ENCODE assay signal across 10 cellular contexts in the genomic region with DNA sequence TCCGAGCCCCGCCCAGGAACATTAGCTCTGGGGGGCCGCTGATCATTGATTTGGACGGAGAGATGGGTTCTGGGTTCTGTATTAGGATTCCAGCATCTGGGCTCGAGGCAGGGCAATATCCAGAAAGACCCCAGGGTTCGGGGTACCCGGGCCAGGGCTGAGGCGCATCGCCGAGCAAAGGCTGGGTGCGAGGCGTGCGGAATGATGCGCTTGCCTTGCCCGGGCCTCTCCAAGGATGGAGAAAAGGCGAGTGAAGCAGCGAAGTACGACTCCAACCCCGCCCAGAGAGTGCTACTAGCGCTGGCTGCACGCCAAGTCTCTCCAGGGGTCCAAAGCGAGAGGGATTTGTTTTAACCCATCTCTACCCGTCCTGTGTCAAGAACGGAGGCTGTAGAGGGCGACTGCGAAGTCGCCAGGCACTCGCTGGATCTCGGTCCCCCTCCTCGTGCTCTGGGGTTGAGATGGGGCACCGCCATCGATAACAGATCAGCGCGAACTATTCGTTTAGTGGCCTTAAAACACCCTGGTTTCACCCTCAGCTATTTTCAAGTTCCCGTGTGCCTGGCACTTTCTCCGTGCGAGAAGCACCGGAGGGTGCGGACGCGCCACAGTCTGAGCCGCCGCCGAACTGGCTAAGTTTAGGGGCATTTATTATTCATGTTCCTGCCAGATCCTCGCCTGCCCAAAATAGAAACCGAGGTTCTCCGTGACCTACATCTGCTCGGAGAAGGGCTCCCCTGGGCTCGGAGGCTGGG. TPM values are rescaled to one million over a fixed set of nuclear protein-coding genes. Genes with fewer than 3 reads are reported as not detected.
DNase-seq lines count a peak whose midpoint lies in the region; FAIRE-seq and TF ChIP-seq lines count a peak whose summit lies in the region.
"Had no signal": no experiment of that assay in that cellular context is flagged by ENCODE, and none has a peak within 500 bp of the region (broad histone marks: within the 10 kb centered on the region; RNA-seq: fewer than 3 reads in every experiment).

No MANE protein-coding gene starts in this region.

- no peaks in the 10 kb centered on the region for H3K79me2 ChIP-seq in H9 (ENCODE audit: insufficient read depth, low read length)
- no peaks in the 10 kb centered on the region for H3K79me2 ChIP-seq in H1 (ENCODE audit: control insufficient read depth in 1 of 2, insufficient read depth in 2 of 2, low read length in 2 of 2)

- H3K27me3 Mint-ChIP-seq in H9 (ENCODE audit: low read depth), result peaks cover 99% of the 10 kb centered on the region

- H2BK5ac ChIP-seq in H9 (ENCODE audit: insufficient read length, low read length), result no peak overlapping the region
- H2BK5ac ChIP-seq in H1 (ENCODE audit: low read depth, low read length), result no peak overlapping the region

- H3K56ac ChIP-seq in H9 (ENCODE audit: insufficient read length, low read depth, low read length), result no peak overlapping the region
- no peak overlapping the region for H3K56ac ChIP-seq in H1 (replicated peaks; ENCODE audit: insufficient read length, low read depth, low read length)

- no peak for TF ChIP-seq EP300 in H1 (IDR thresholded peaks at IDR 0.05; ENCODE audit: borderline replicate concordance in 1 of 2, low read depth in 2 of 2, low read length in 2 of 2)

- H3K79me1 ChIP-seq in H9 (ENCODE audit: insufficient read depth, low read depth, low read length, poor library complexity, severe bottlenecking) (no peaks in the 10 kb centered on the region), H1 (ENCODE audit: low read depth, low read length) (no peaks in the 10 kb centered on the region)

- H3K4me2 ChIP-seq in H9 (ENCODE audit: insufficient read depth, insufficient read length, low read length) (peak overlapping the region; percentile 93), H1 (ENCODE audit: insufficient read depth in 1 of 2, low read depth in 2 of 2, low read length in 2 of 2) (peak overlapping the region; percentile 91 to 93)

- no peak overlapping the region for H4K91ac ChIP-seq in H9 (ENCODE audit: insufficient read length, low read depth, low read length)
- H4K91ac ChIP-seq in H1 (replicated peaks; ENCODE audit: insufficient read length, low read length), result no peak overlapping the region

- H2BK12ac ChIP-seq in H9 (ENCODE audit: insufficient read length, low read depth, low read length) (no peak overlapping the region), H1 (ENCODE audit: low read depth, low read length) (0 out of 2 replicates have a peak overlapping the region, but pooled peaks have one; percentile 17)

- H3K9ac ChIP-seq in H9 (ENCODE audit: extremely low read depth, insufficient read length, low read length), result no peak overlapping the region
- H3K9ac ChIP-seq in H1 (replicated peaks in 1 of 4; ENCODE audit: extremely low read depth in 1 of 4, low read depth in 3 of 4, low read length in 3 of 4), result no peak overlapping the region

- H4K8ac ChIP-seq in H9 (replicated peaks; ENCODE audit: insufficient read length, low read depth, low read length), result no peak overlapping the region
- peak overlapping the region; percentile 8; the same call in 1 of the 2 replicates for H4K8ac ChIP-seq in H1 (ENCODE audit: extremely low read depth, insufficient read depth, low read length)

- H3K18ac ChIP-seq in H9 (ENCODE audit: insufficient read length, low read depth, low read length), result no peak overlapping the region
- no peak overlapping the region for H3K18ac ChIP-seq in H1 (ENCODE audit: extremely low read depth, low read length)

- TF ChIP-seq CTCF in H9 (conservative IDR thresholded peaks at IDR 0.05) (no peak), H1 (IDR thresholded peaks at IDR 0.05; ENCODE audit: control extremely low read depth in 1 of 3, insufficient read depth in 1 of 3, low read depth in 1 of 3, low read length in 3 of 3) (no peak), retinal pigment epithelial cell (conservative IDR thresholded peaks at IDR 0.05; ENCODE audit: low read depth, low read length) (no peak), uterus (IDR thresholded peaks at IDR 0.05) (no peak)

- intact Hi-C loops in uterus (cut with DNase I; ENCODE audit: low total_unique reads), result no loop called here

- FAIRE-seq in H1 (lab: Jason Lieb, UNC), result no peak

- H3K27me3 ChIP-seq in H9 (ENCODE audit: insufficient read depth, low read length) (peaks cover 81% of the 10 kb centered on the region), H1 (replicated peaks in 1 of 4; ENCODE audit: control insufficient read depth in 3 of 4, extremely low read depth in 1 of 4, insufficient read depth in 3 of 4, low read length in 3 of 4) (peaks cover 77 to 99% (median 91%) of the 10 kb centered on the region in 4 experiments), uterus (peaks cover 24 to 66% of the 10 kb centered on the region in 2 donors)

- H3K4me1 ChIP-seq in H9 (ENCODE audit: insufficient read depth, low read length) (no peaks in the 10 kb centered on the region), H1 (replicated peaks in 1 of 4; ENCODE audit: control insufficient read depth in 3 of 4, insufficient read depth in 4 of 4, low read length in 3 of 4) (peaks cover 3 to 30% (median 12%) of the 10 kb centered on the region in 4 experiments; a peak in 6 of 7 replicates), uterus (peaks cover 0 to 11% of the 10 kb centered on the region in 2 donors)

- H3K36me3 Mint-ChIP-seq in H9 (ENCODE audit: insufficient read depth in 1 of 3, low read depth in 3 of 3), result no peaks in the 10 kb centered on the region; a peak in 1 of 7 replicates

- no CpG with 5 or more reads among the region's 50 CpGs for WGBS in H9 (ENCODE audit: extremely low coverage, insufficient read length, low lambda C conversion rate)
- WGBS in H1 (ENCODE audit: extremely low coverage in 1 of 2, insufficient coverage in 1 of 2, insufficient read length in 1 of 2, insufficient replicate concordance in 2 of 2, low coverage in 1 of 2, low lambda C conversion rate in 2 of 2, missing lambda C conversion rate in 1 of 2), 2 experiments, result 3% methylated on average over 50 of the region's 50 CpGs; no CpG with 5 or more reads in 1 of the 2 experiments

- peaks cover 0 to 3% of the 10 kb centered on the region in 2 experiments; a peak in 3 of 5 replicates for H3K9me3 Mint-ChIP-seq in H9

- H3K4me3 Mint-ChIP-seq in H9, result peak overlapping the region; percentile 58 to 82

- H2AK5ac ChIP-seq in H9 (ENCODE audit: insufficient read length, low read length) (no peak overlapping the region), H1 (ENCODE audit: low read depth, low read length) (no peak overlapping the region)

- POLR2A ChIA-PET in H1 (lab: Charles Lee; ENCODE audit: partially characterized antibody), result interaction anchor here (0.6 to 0.9 kb wide), 2 partner anchors 9 to 156 kb away, joined by 3 read pairs; no protein-coding TSS in a partner anchor

- H3K36me3 ChIP-seq in H1 (ENCODE audit: control insufficient read depth in 2 of 4, insufficient read depth in 4 of 4, low read length in 3 of 4) (peaks cover 0 to 6% (median 0%) of the 10 kb centered on the region in 4 experiments; a peak in 1 of 8 replicates), uterus (no peaks in the 10 kb centered on the region)

- H4K20me1 ChIP-seq in H9 (ENCODE audit: control insufficient read depth, insufficient read depth, insufficient read length) (no peaks in the 10 kb centered on the region), H1 (replicated peaks in 1 of 2; ENCODE audit: control insufficient read depth in 1 of 2, insufficient read depth in 2 of 2, low read length in 2 of 2) (peaks cover 4 to 11% of the 10 kb centered on the region in 2 experiments)

- no peak overlapping the region for H3K23ac ChIP-seq in H9 (ENCODE audit: insufficient read length, low read depth, low read length)
- no peak overlapping the region for H3K23ac ChIP-seq in H1 (ENCODE audit: insufficient read length)

- H2BK20ac ChIP-seq in H9 (ENCODE audit: low read depth, low read length, poor library complexity, severe bottlenecking), result no peak overlapping the region
- no peak overlapping the region for H2BK20ac ChIP-seq in H1 (ENCODE audit: low read length)

- no peak overlapping the region for H3T11ph ChIP-seq in H9 (ENCODE audit: low read length)

- H3K9me3 ChIP-seq in H9 (ENCODE audit: control insufficient read depth, low read depth, low read length) (no peaks in the 10 kb centered on the region), H1 (ENCODE audit: insufficient read depth in 2 of 2, low read depth in 1 of 2, low read length in 1 of 2) (no peaks in the 10 kb centered on the region; a peak in 1 of 4 replicates), uterus (no peaks in the 10 kb centered on the region)

- H3K27ac ChIP-seq in H9 (ENCODE audit: insufficient read length, low read depth, low read length) (no peak overlapping the region), H1 (ENCODE audit: low read depth, low read length) (no peak overlapping the region), caudate nucleus (ENCODE audit: low read depth, low read length) (no peak overlapping the region), uterus (no peak overlapping the region)
- H3K27ac ChIP-seq: epithelial cell of prostate had no signal

- H3K27ac Mint-ChIP-seq in H9, result no peak overlapping the region

- H3K4ac ChIP-seq in H9 (ENCODE audit: low read depth, low read length), result no peak overlapping the region
- no peak overlapping the region for H3K4ac ChIP-seq in H1 (replicated peaks; ENCODE audit: insufficient read length, low read depth, low read length)

- H2AFZ ChIP-seq in H9 (ENCODE audit: low read length) (no peak overlapping the region), H1 (ENCODE audit: low read length) (peak overlapping the region; percentile 78; the same call in 1 of the 2 replicates)

- H3K23me2 ChIP-seq in H9 (ENCODE audit: insufficient read length, low read depth, low read length, poor library complexity, severe bottlenecking) (peaks cover 33% of the 10 kb centered on the region), H1 (ENCODE audit: low read depth, low read length) (peaks cover 21% of the 10 kb centered on the region; the same call in 1 of the 2 replicates)

- H2BK15ac ChIP-seq in H9 (ENCODE audit: low read depth, low read length), result no peak overlapping the region
- no peak overlapping the region for H2BK15ac ChIP-seq in H1 (ENCODE audit: low read length)

- H4K5ac ChIP-seq in H9 (ENCODE audit: insufficient read length, low read depth, low read length) (no peak overlapping the region), H1 (ENCODE audit: insufficient read length, low read depth, low read length) (no peak overlapping the region)

- CTCF ChIA-PET in H1 (lab: Charles Lee; ENCODE audit: partially characterized antibody), result no interaction called here

- peak; percentile 83 for DNase-seq in H9
- DNase-seq in NCI-H345 (lab: John Stamatoyannopoulos, UW), result peak; percentile 87
- DNase-seq in H1 (ENCODE audit: low read depth in 1 of 2, low spot score in 2 of 2), result peak; percentile 72 to 85
- DNase-seq in retinal pigment epithelial cell (ENCODE audit: low read depth), result no peak
- no peak for DNase-seq in caudate nucleus (lab: John Stamatoyannopoulos, UW)
- DNase-seq in amniotic stem cell (lab: John Stamatoyannopoulos, UW), result no peak
- DNase-seq in stimulated activated CD4-positive, alpha-beta T cell treated with anti-CD3 and anti-CD28 coated beads, Interleukin-4, amount 100 ng/mL, for 4 hours, result no peak
- DNase-seq in uterus, result no peak
- DNase-seq: SIG-M5 had no signal

- no peak overlapping the region for H2BK120ac ChIP-seq in H9 (ENCODE audit: low read depth, low read length, poor library complexity, severe bottlenecking)
- H2BK120ac ChIP-seq in H1 (replicated peaks; ENCODE audit: low read depth, low read length), result no peak overlapping the region

- peaks cover 35 to 46% of the 10 kb centered on the region in 2 experiments for H3K4me1 Mint-ChIP-seq in H9

- H3K4me3 ChIP-seq in H1 (ENCODE audit: extremely low read depth in 1 of 4, insufficient read depth in 2 of 4, low read depth in 3 of 4, low read length in 4 of 4), result peak overlapping the region; percentile 40 to 68 (median 47)
- peak overlapping the region; percentile 41 for H3K4me3 ChIP-seq in retinal pigment epithelial cell (ENCODE audit: low read length)
- H3K4me3 ChIP-seq in uterus, result peak overlapping the region in 1 of 2 donors; percentile 20

- peak in 1 of 2 experiments; percentile 7; a peak in 1 of 4 replicates for TF ChIP-seq RAD21 in H1 (IDR thresholded peaks at IDR 0.05 in 1 of 2, conservative IDR thresholded peaks at IDR 0.05 in 1 of 2; ENCODE audit: low read depth in 2 of 2, low read length in 2 of 2)

- TF ChIP-seq POLR2A in H1 (IDR thresholded peaks at IDR 0.05; ENCODE audit: control extremely low read depth in 1 of 2, low read depth in 2 of 2, low read length in 2 of 2) (no peak), uterus (IDR thresholded peaks at IDR 0.05) (no peak)

- no peak overlapping the region for H3K14ac ChIP-seq in H9 (ENCODE audit: insufficient read depth, low read length)
- no peak overlapping the region for H3K14ac ChIP-seq in H1 (ENCODE audit: insufficient read length)

RNA-seq across cellular contexts. Expression of gene ADCYAP1, which starts 1.9 kb away (rescaled TPM):
- not detected in 2 replicates for total RNA-seq in H9 (2021)
- not detected in 2 replicates for total RNA-seq in H1 (2021; fragmentation: NEBNext Ultra II Directional; extraction: Animal tissue kit (Norgen Biotek cat#: 25700))
- 0.02 and 0.14 TPM in 2 replicates for polyA plus RNA-seq in H1 (2011; rRNA removed)
- 0.03 TPM for polyA plus RNA-seq in H1 (2011; cell fraction: cytosol; rRNA removed)
- not detected for polyA plus RNA-seq in H1 (2011; cell fraction: nucleus; rRNA removed)
- polyA plus RNA-seq in H1 (2012, experiment 1 of 2), result not detected in 4 replicates
- not detected for polyA plus RNA-seq in H1 (2012, experiment 2 of 2)
- polyA plus RNA-seq in H1 (2013, experiment 1 of 2), result not detected
- polyA plus RNA-seq in H1 (2013, experiment 2 of 2), result not detected
- not detected in 2 replicates for polyA minus RNA-seq in H1 (2011; rRNA and poly(A)+ RNA removed)
- polyA minus RNA-seq in H1 (2011; cell fraction: cytosol; rRNA and poly(A)+ RNA removed), result not detected
- polyA minus RNA-seq in H1 (2011; cell fraction: nucleus; rRNA and poly(A)+ RNA removed), result not detected
- total RNA-seq in uterus, result 1 to 10 TPM in 1 of 4 donors, under 1 TPM in 2, not detected in 1; 0.49 to 1.5 (median 0.97) TPM

Comparison
In these comparisons a context has a peak if more than half of its experiments do, and no peak if none do; other contexts are left out.
1. DNase-seq: peak in H9 (single experiment), NCI-H345 (single experiment) and H1 (2 of 2); none in retinal pigment epithelial cell (single experiment), caudate nucleus (0 of 61), amniotic stem cell (single experiment), stimulated activated CD4-positive, alpha-beta T cell treated with anti-CD3 and anti-CD28 coated beads, Interleukin-4, amount 100 ng/mL, for 4 hours (0 of 2) and uterus (0 of 2).